3 cellular contexts compared by ENCODE assay signal in the genomic region with DNA sequence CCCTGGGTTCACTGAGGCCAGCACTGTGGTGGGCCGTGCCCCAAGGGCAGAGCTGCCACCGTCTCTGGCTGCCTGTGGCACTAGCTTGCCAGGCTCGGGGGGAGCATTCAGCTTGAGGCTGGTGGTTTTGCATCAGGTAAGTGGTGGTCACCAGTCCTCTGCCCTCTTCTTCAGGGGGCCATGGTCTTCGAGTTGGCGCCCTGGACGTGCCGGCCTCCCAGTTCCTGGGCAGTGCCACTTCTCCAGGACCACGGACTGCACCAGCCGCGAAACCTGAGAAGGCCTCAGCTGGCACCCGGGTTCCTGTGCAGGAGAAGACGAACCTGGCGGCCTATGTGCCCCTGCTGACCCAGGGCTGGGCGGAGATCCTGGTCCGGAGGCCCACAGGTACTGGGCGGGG.
"Had no signal": no experiment of that assay in that cellular context is flagged by ENCODE, and none has a peak within 500 bp of the region (broad histone marks: within the 10 kb centered on the region; RNA-seq: fewer than 3 reads in every experiment).

No MANE protein-coding gene starts in this region.

- H3K4me3 ChIP-seq: GM12878 had no signal

- DNase-seq: GDM1, GF-D8 had no signal

- ATAC-seq: GM12878 had no signal
